19 cellular contexts compared by ENCODE assay signal in genomic region chr1:103247517-103247916, GRCh38.
DNase-seq lines count a peak whose midpoint lies in the region; TF ChIP-seq lines count a peak whose summit lies in the region.
"Had no signal": no experiment of that assay in that cellular context is flagged by ENCODE, and none has a peak within 500 bp of the region (broad histone marks: within the 10 kb centered on the region; RNA-seq: fewer than 3 reads in every experiment).

No MANE protein-coding gene starts in this region.

- DNase-seq in DMS53 (lab: John Stamatoyannopoulos, UW) (peak; percentile 19), DMS53 treated with DMSO at 0.1 percent for 48 hours (lab: John Stamatoyannopoulos, UW; ENCODE audit: unreplicated experiment) (no peak), HEK293T (ENCODE audit: extremely low spot score) (no peak), DMS79 treated with DMSO at 0.1 percent for 48 hours (lab: John Stamatoyannopoulos, UW) (no peak), HuH-7 (ENCODE audit: low spot score) (no peak)
- DNase-seq: AML-193; Caco-2; Calu3; CD4-positive, alpha-beta T cell; CD8-positive, alpha-beta T cell; DND-41; EL; GDM1 had no signal

- no peaks in the 10 kb centered on the region for H3K27me3 ChIP-seq in neural cell (ENCODE audit: insufficient read depth, low read depth, low read length)
- H3K27me3 ChIP-seq: BLaER1 treated with 17β-estradiol and CSF1 and Interleukin-3, amounts not matched to agents 10 nM and 100 nM had no signal

- H3F3A ChIP-seq in neural cell (ENCODE audit: insufficient read depth, low read length, poor library complexity, severe bottlenecking) = no peaks in the 10 kb centered on the region

- no peak overlapping the region for H3K4me2 ChIP-seq in neural cell (ENCODE audit: low read length)
- H3K4me2 ChIP-seq: A549; BLaER1 treated with 17β-estradiol and CSF1 and Interleukin-3, amounts not matched to agents 10 nM and 100 nM had no signal

- no peak overlapping the region for H3K27ac ChIP-seq in neural cell (ENCODE audit: low read length)
- H3K27ac ChIP-seq: 22Rv1; A549; BLaER1 treated with 17β-estradiol and CSF1 and Interleukin-3, amounts not matched to agents 10 nM and 100 nM; C4-2B had no signal

- no peak overlapping the region for H2AFZ ChIP-seq in neural cell (ENCODE audit: low read depth, low read length)

- no peak for TF ChIP-seq RAD21 in neural cell (conservative IDR thresholded peaks at IDR 0.05)

- H3K4me3 ChIP-seq in neural cell (ENCODE audit: low read length) = no peak overlapping the region
- H3K4me3 ChIP-seq: A549; BLaER1 treated with 17β-estradiol and CSF1 and Interleukin-3, amounts not matched to agents 10 nM and 100 nM; GM12878 had no signal

- H3K36me3 ChIP-seq in neural cell (ENCODE audit: insufficient read depth, low read length) = no peaks in the 10 kb centered on the region
- H3K36me3 ChIP-seq: BLaER1 treated with 17β-estradiol and CSF1 and Interleukin-3, amounts not matched to agents 10 nM and 100 nM had no signal

- TF ChIP-seq CTCF in neural cell (IDR thresholded peaks at IDR 0.05; ENCODE audit: poor library complexity, severe bottlenecking) = no peak

- H4K20me1 ChIP-seq in neural cell (ENCODE audit: insufficient read depth) = no peaks in the 10 kb centered on the region
- H4K20me1 ChIP-seq: BLaER1 treated with 17β-estradiol and CSF1 and Interleukin-3, amounts not matched to agents 10 nM and 100 nM had no signal

- H3K9ac ChIP-seq in neural cell (ENCODE audit: low read length) = no peak overlapping the region
- H3K9ac ChIP-seq: BLaER1 treated with 17β-estradiol and CSF1 and Interleukin-3, amounts not matched to agents 10 nM and 100 nM had no signal

- peak; percentile 94 for TF ChIP-seq EP300 in neural cell (conservative IDR thresholded peaks at IDR 0.05; ENCODE audit: poor library complexity, severe bottlenecking)

- CTCF ChIA-PET in HEK293T (lab: Yijun Ruan, JAX) = no interaction called here

- POLR2A ChIA-PET in HEK293T (lab: Yijun Ruan, JAX) = no interaction called here

- H3K79me2 ChIP-seq in neural cell (replicated peaks; ENCODE audit: insufficient read depth, low read length) = no peaks in the 10 kb centered on the region

- no peaks in the 10 kb centered on the region for H3K9me3 ChIP-seq in neural cell (ENCODE audit: low read length)
- H3K9me3 ChIP-seq: A549; BLaER1 treated with 17β-estradiol and CSF1 and Interleukin-3, amounts not matched to agents 10 nM and 100 nM; Caco-2 had no signal

- H3K9me2 ChIP-seq in neural cell (ENCODE audit: insufficient read depth, low read length) = no peaks in the 10 kb centered on the region

TF ChIP-seq in HEK293T, 16 proteins besides CTCF, POLR2A, EP300 and RAD21:
- no peak for TF ChIP-seq BHLHE40 (IDR thresholded peaks at IDR 0.05; ENCODE audit: borderline replicate concordance)
- no peak for TF ChIP-seq ELF4 (IDR thresholded peaks at IDR 0.05)
- no peak for TF ChIP-seq SUZ12 (IDR thresholded peaks at IDR 0.05)
- TF ChIP-seq FOXK2 (IDR thresholded peaks at IDR 0.05) = no peak
- no peak for TF ChIP-seq TARDBP (IDR thresholded peaks at IDR 0.05)
- TF ChIP-seq PKNOX1 (IDR thresholded peaks at IDR 0.05) = peak; percentile 74
- no peak for TF ChIP-seq SP1 (IDR thresholded peaks at IDR 0.05)

TF ChIP-seq in neural cell, 6 proteins besides CTCF, POLR2A, EP300 and RAD21:
- TF ChIP-seq POLR2AphosphoS5 (IDR thresholded peaks at IDR 0.05) (peak; percentile 75), MXI1 (conservative IDR thresholded peaks at IDR 0.05; ENCODE audit: poor library complexity, severe bottlenecking) (no peak), EZH2 (IDR thresholded peaks at IDR 0.05; ENCODE audit: borderline replicate concordance, insufficient read depth, low read length, poor library complexity, severe bottlenecking) (no peak), SMC3 (conservative IDR thresholded peaks at IDR 0.05; ENCODE audit: poor library complexity) (no peak), TAF1 (IDR thresholded peaks at IDR 0.05; ENCODE audit: low read depth) (no peak)
- TF ChIP-seq, protein P1, sequence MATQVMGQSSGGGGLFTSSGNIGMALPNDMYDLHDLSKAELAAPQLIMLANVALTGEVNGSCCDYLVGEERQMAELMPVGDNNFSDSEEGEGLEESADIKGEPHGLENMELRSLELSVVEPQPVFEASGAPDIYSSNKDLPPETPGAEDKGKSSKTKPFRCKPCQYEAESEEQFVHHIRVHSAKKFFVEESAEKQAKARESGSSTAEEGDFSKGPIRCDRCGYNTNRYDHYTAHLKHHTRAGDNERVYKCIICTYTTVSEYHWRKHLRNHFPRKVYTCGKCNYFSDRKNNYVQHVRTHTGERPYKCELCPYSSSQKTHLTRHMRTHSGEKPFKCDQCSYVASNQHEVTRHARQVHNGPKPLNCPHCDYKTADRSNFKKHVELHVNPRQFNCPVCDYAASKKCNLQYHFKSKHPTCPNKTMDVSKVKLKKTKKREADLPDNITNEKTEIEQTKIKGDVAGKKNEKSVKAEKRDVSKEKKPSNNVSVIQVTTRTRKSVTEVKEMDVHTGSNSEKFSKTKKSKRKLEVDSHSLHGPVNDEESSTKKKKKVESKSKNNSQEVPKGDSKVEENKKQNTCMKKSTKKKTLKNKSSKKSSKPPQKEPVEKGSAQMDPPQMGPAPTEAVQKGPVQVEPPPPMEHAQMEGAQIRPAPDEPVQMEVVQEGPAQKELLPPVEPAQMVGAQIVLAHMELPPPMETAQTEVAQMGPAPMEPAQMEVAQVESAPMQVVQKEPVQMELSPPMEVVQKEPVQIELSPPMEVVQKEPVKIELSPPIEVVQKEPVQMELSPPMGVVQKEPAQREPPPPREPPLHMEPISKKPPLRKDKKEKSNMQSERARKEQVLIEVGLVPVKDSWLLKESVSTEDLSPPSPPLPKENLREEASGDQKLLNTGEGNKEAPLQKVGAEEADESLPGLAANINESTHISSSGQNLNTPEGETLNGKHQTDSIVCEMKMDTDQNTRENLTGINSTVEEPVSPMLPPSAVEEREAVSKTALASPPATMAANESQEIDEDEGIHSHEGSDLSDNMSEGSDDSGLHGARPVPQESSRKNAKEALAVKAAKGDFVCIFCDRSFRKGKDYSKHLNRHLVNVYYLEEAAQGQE (IDR thresholded peaks at IDR 0.05; ENCODE audit: borderline replicate concordance) = peak; percentile 22
